In the genomic region with DNA sequence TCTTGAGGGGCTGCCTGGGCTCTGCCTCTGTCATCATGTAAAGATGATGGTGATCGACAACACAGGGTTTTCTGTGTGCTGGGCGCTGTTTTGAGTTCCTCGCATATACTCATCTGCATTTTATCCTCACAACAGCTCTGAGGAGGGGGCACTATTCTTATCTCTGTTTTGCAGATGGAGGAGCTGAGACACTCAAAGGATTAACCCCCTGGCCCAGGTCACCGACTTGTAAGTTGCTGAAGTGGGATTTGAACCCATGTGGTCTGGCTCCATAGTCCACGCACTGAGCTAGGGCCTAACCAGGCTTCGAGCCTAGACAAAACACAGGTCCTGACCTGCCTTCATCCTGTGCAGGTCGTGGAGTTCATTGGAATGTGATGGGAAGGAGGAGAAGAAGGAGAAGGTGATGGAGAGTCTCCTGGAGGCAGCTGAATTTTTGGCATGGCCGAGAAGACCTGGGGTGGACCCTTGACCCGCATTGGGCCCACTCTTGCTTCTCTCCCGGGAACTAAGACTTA, we compare ENCODE assay signal across 36 cellular contexts.
"Had no signal": no experiment of that assay in that cellular context is flagged by ENCODE, and none has a peak within 500 bp of the region (broad histone marks: within the 10 kb centered on the region; RNA-seq: fewer than 3 reads in every experiment).

No MANE protein-coding gene starts in this region.

- FAIRE-seq: astrocyte, colon had no signal

- H3K36me3 Mint-ChIP-seq: activated CD4-positive, alpha-beta memory T cell treated with anti-CD3 and anti-CD28 coated beads for 36 hours; activated naive CD4-positive, alpha-beta T cell treated with anti-CD3 and anti-CD28 coated beads, Interleukin-2, amount 50 U/mL, for 72 hours; activated naive CD8-positive, alpha-beta T cell treated with anti-CD3 and anti-CD28 coated beads for 36 hours had no signal

- H3K9me3 Mint-ChIP-seq: activated B cell treated with CpG ODN at 0.5 μM for 24 hours; activated CD4-positive, alpha-beta memory T cell treated with anti-CD3 and anti-CD28 coated beads for 36 hours; activated CD4-positive, alpha-beta T cell treated with anti-CD3 and anti-CD28 coated beads, Interleukin-2, amount 10 ng/mL, durations not matched to agents 24 days and 14 days; activated CD8-positive, alpha-beta T cell treated with anti-CD3 and anti-CD28 coated beads for 36 hours; activated naive CD4-positive, alpha-beta T cell treated with anti-CD3 and anti-CD28 coated beads for 36 hours; activated naive CD4-positive, alpha-beta T cell treated with anti-CD3 and anti-CD28 coated beads, Interleukin-2, amount 50 U/mL, for 72 hours; activated naive CD8-positive, alpha-beta T cell treated with anti-CD3 and anti-CD28 coated beads for 36 hours; activated T-cell treated with anti-CD3 and anti-CD28 coated beads, Interleukin-2, amount 50 U/mL, for 4 hours; activated T-cell treated with anti-CD3 and anti-CD28 coated beads, Interleukin-2, amount 50 U/mL, for 72 hours; activated T-helper 1 cell treated with anti-CD3 and anti-CD28 coated beads, Interleukin-12 subunit alpha, Interleukin-12 subunit beta, Interleukin-2, Interleukin-4 antibody, amounts not matched to agents 30 ng/mL and 10 ng/mL and 1 ng/mL, durations not matched to agents 14 hours and 24 hours and 36 hours; activated T-helper 17 cell treated with anti-CD3 and anti-CD28 coated beads, Interleukin-2, amount 50 U/mL, for 72 hours; T-helper 1 cell treated with Interleukin-12 subunit alpha and Interleukin-12 subunit beta and Interleukin-4 antibody, amounts not matched to agents 30 μg/mL and 1 μg/mL, for 36 hours; T-helper 2 cell treated with Interferon-gamma antibody and Interleukin-4, amounts not matched to agents 5 μg/mL and 100 μg/mL, for 36 hours had no signal

- DNase-seq: activated B cell treated with CpG ODN at 0.5 μM for 24 hours; activated CD4-positive, alpha-beta memory T cell treated with anti-CD3 and anti-CD28 coated beads for 36 hours; activated CD4-positive, alpha-beta T cell treated with anti-CD3 and anti-CD28 coated beads for 4 hours; activated CD4-positive, alpha-beta T cell treated with anti-CD3 and anti-CD28 coated beads, Interleukin-2, amount 10 ng/mL, durations not matched to agents 24 days and 14 days; activated CD4-positive, alpha-beta T cell treated with anti-CD3 and anti-CD28 coated beads, Interleukin-2, amount 50 U/mL, for 1 hour; activated CD4-positive, alpha-beta T cell treated with anti-CD3 and anti-CD28 coated beads, Interleukin-2, amount 50 U/mL, for 4 hours; activated CD4-positive, CD25-positive, alpha-beta regulatory T cell treated with anti-CD3 and anti-CD28 coated beads, Interleukin-2, amount 50 U/mL, for 72 hours; activated CD8-positive, alpha-beta memory T cell treated with anti-CD3 and anti-CD28 coated beads, Interleukin-2, amount 50 U/mL, for 4 hours; activated CD8-positive, alpha-beta T cell treated with anti-CD3 and anti-CD28 coated beads for 36 hours; activated effector memory CD4-positive, alpha-beta T cell treated with anti-CD3 and anti-CD28 coated beads, Interleukin-2, amount 50 U/mL, for 16 hours; activated gamma-delta T cell treated with Interleukin-2 at 50 U/mL for 16 hours; activated naive CD4-positive, alpha-beta T cell; activated naive CD4-positive, alpha-beta T cell treated with anti-CD3 and anti-CD28 coated beads for 36 hours; activated naive CD4-positive, alpha-beta T cell treated with anti-CD3 and anti-CD28 coated beads, Interleukin-2, amount 50 U/mL, for 16 hours; activated naive CD8-positive, alpha-beta T cell treated with anti-CD3 and anti-CD28 coated beads for 36 hours; activated T-cell treated with anti-CD3 and anti-CD28 coated beads for 4 hours; activated T-cell treated with anti-CD3 and anti-CD28 coated beads, Interleukin-2, amount 50 U/mL, for 1 hour; activated T-cell treated with anti-CD3 and anti-CD28 coated beads, Interleukin-2, amount 50 U/mL, for 4 hours; activated T-cell treated with anti-CD3 and anti-CD28 coated beads, Interleukin-2, amount 50 U/mL, for 72 hours; adrenal gland; amniotic stem cell; aorta; body of pancreas; brain microvascular endothelial cell; central memory CD4-positive, alpha-beta T cell; T-helper 2 cell; T-helper 9 cell; WERI-Rb-1 had no signal

- H3K4me1 ChIP-seq: adrenal gland, breast epithelium had no signal

- ATAC-seq: activated CD8-positive, alpha-beta T cell treated with anti-CD3 and anti-CD28 coated beads for 36 hours; activated naive CD4-positive, alpha-beta T cell treated with anti-CD3 and anti-CD28 coated beads, Interleukin-2, amount 50 U/mL, for 72 hours; activated T-cell treated with anti-CD3 and anti-CD28 coated beads, Interleukin-2, amount 50 U/mL, for 4 hours; activated T-cell treated with anti-CD3 and anti-CD28 coated beads, Interleukin-2, amount 50 U/mL, for 72 hours; activated T-helper 17 cell treated with anti-CD3 and anti-CD28 coated beads, Interleukin-2, amount 50 U/mL, for 72 hours; body of pancreas had no signal

- H3K27me3 ChIP-seq: body of pancreas, brain microvascular endothelial cell had no signal

- H3K36me3 ChIP-seq: adrenal gland, brain microvascular endothelial cell, breast epithelium, WERI-Rb-1 had no signal

- H3K9me3 ChIP-seq: adrenal gland, body of pancreas, breast epithelium had no signal

- H3K4me3 ChIP-seq: adrenal gland, body of pancreas, breast epithelium had no signal

- H3K27ac ChIP-seq: adrenal gland, body of pancreas, brain microvascular endothelial cell, breast epithelium, WERI-Rb-1 had no signal

- H3K4me3 Mint-ChIP-seq: activated B cell treated with CpG ODN at 0.5 μM for 24 hours; activated CD4-positive, alpha-beta memory T cell treated with anti-CD3 and anti-CD28 coated beads for 36 hours; activated CD4-positive, alpha-beta T cell treated with anti-CD3 and anti-CD28 coated beads, Interleukin-2, amount 10 ng/mL, durations not matched to agents 24 days and 14 days; activated CD8-positive, alpha-beta T cell treated with anti-CD3 and anti-CD28 coated beads for 36 hours; activated naive CD4-positive, alpha-beta T cell treated with anti-CD3 and anti-CD28 coated beads for 36 hours; activated naive CD8-positive, alpha-beta T cell treated with anti-CD3 and anti-CD28 coated beads for 36 hours; activated T-cell treated with anti-CD3 and anti-CD28 coated beads, Interleukin-2, amount 50 U/mL, for 4 hours; activated T-cell treated with anti-CD3 and anti-CD28 coated beads, Interleukin-2, amount 50 U/mL, for 72 hours; activated T-helper 1 cell treated with anti-CD3 and anti-CD28 coated beads, Interleukin-12 subunit alpha, Interleukin-12 subunit beta, Interleukin-2, Interleukin-4 antibody, amounts not matched to agents 30 ng/mL and 10 ng/mL and 1 ng/mL, durations not matched to agents 14 hours and 24 hours and 36 hours; activated T-helper 17 cell treated with anti-CD3 and anti-CD28 coated beads, Interleukin-2, amount 50 U/mL, for 72 hours; T-helper 1 cell treated with Interleukin-12 subunit alpha and Interleukin-12 subunit beta and Interleukin-4 antibody, amounts not matched to agents 30 μg/mL and 1 μg/mL, for 36 hours; T-helper 2 cell treated with Interferon-gamma antibody and Interleukin-4, amounts not matched to agents 5 μg/mL and 100 μg/mL, for 36 hours had no signal

- H3K27ac Mint-ChIP-seq: activated B cell treated with CpG ODN at 0.5 μM for 24 hours; activated CD4-positive, alpha-beta memory T cell treated with anti-CD3 and anti-CD28 coated beads for 36 hours; activated CD4-positive, alpha-beta T cell treated with anti-CD3 and anti-CD28 coated beads, Interleukin-2, amount 10 ng/mL, durations not matched to agents 24 days and 14 days; activated CD8-positive, alpha-beta T cell treated with anti-CD3 and anti-CD28 coated beads for 36 hours; activated naive CD4-positive, alpha-beta T cell treated with anti-CD3 and anti-CD28 coated beads for 36 hours; activated naive CD4-positive, alpha-beta T cell treated with anti-CD3 and anti-CD28 coated beads, Interleukin-2, amount 50 U/mL, for 72 hours; activated naive CD8-positive, alpha-beta T cell treated with anti-CD3 and anti-CD28 coated beads for 36 hours; activated T-cell treated with anti-CD3 and anti-CD28 coated beads, Interleukin-2, amount 50 U/mL, for 72 hours; activated T-helper 1 cell treated with anti-CD3 and anti-CD28 coated beads, Interleukin-12 subunit alpha, Interleukin-12 subunit beta, Interleukin-2, Interleukin-4 antibody, amounts not matched to agents 30 ng/mL and 10 ng/mL and 1 ng/mL, durations not matched to agents 14 hours and 24 hours and 36 hours; activated T-helper 17 cell treated with anti-CD3 and anti-CD28 coated beads, Interleukin-2, amount 50 U/mL, for 72 hours; T-helper 1 cell treated with Interleukin-12 subunit alpha and Interleukin-12 subunit beta and Interleukin-4 antibody, amounts not matched to agents 30 μg/mL and 1 μg/mL, for 36 hours; T-helper 2 cell treated with Interferon-gamma antibody and Interleukin-4, amounts not matched to agents 5 μg/mL and 100 μg/mL, for 36 hours had no signal
